In genomic region chr11:44309483-44310197, GRCh38 we compare ENCODE assay signal across 8 cellular contexts. TPM values are rescaled to one million over a fixed set of nuclear protein-coding genes. Genes with fewer than 3 reads are reported as not detected.
DNase-seq lines count a peak whose midpoint lies in the region; ATAC-seq and TF ChIP-seq lines count a peak whose summit lies in the region.

Gene ALX4, minus strand, starts transcription at chr11:44310139. Its CDS starts 77 bp downstream, at chr11:44310062.

- ATAC-seq in left ventricle myocardium superior: peak; percentile 87
- no peak for ATAC-seq in HG03378 (IDR thresholded peaks at IDR 0.05; ENCODE audit: unreplicated experiment)
- no peak for ATAC-seq in foreskin keratinocyte

- intact Hi-C loops in left ventricle myocardium superior (cut with micrococcal nuclease): no loop called here

- peaks cover 100% of the 10 kb centered on the region for H3K27me3 ChIP-seq in foreskin keratinocyte

- H3K4me1 ChIP-seq in foreskin keratinocyte: no peaks in the 10 kb centered on the region

- no peak for TF ChIP-seq CTCF in foreskin keratinocyte (conservative IDR thresholded peaks at IDR 0.05)

- DNase-seq in stimulated activated naive CD4-positive, alpha-beta T cell treated with Interleukin-2 at 50 U/mL for 16 hours (lab: John Stamatoyannopoulos, UW): peak; percentile 13
- DNase-seq in stimulated activated naive CD4-positive, alpha-beta T cell (lab: John Stamatoyannopoulos, UW): no peak
- DNase-seq in activated CD4-positive, alpha-beta T cell treated with anti-CD3 and anti-CD28 coated beads, Interleukin-2, amount 50 U/mL, for 48 hours: peak; percentile 41 to 48
- DNase-seq in left ventricle myocardium superior (peak; percentile 65), foreskin keratinocyte (no peak), SW 1271 (lab: John Stamatoyannopoulos, UW) (no peak)
- DNase-seq in stimulated activated CD4-positive, alpha-beta T cell treated with anti-CD3 and anti-CD28 coated beads, Interleukin-4, amount 100 ng/mL, for 24 hours: peak; percentile 15

- H3K27ac ChIP-seq in foreskin keratinocyte: no peak within 1 kb of the TSS

RNA-seq across cellular contexts. Expression of gene ALX4, which starts in this region (rescaled TPM):
- 0.07 TPM for total RNA-seq in left ventricle myocardium superior
- total RNA-seq in foreskin keratinocyte: not detected in 2 replicates
- not detected in 2 replicates for polyA plus RNA-seq in foreskin keratinocyte

Comparison
In these comparisons a context has a peak if more than half of its experiments do, and no peak if none do; other contexts are left out.
1. DNase-seq: peak in stimulated activated naive CD4-positive, alpha-beta T cell treated with Interleukin-2 at 50 U/mL for 16 hours (single experiment), activated CD4-positive, alpha-beta T cell treated with anti-CD3 and anti-CD28 coated beads, Interleukin-2, amount 50 U/mL, for 48 hours (2 of 2) and stimulated activated CD4-positive, alpha-beta T cell treated with anti-CD3 and anti-CD28 coated beads, Interleukin-4, amount 100 ng/mL, for 24 hours (single experiment); none in stimulated activated naive CD4-positive, alpha-beta T cell (0 of 6), foreskin keratinocyte (0 of 2) and SW 1271 (0 of 2).
2. Peak in DNase-seq and ATAC-seq in left ventricle myocardium superior; RNA of the gene not detected or under 1 TPM.